In genomic region chr6:170296746-170297576, GRCh38 we compare ENCODE assay signal across 1 cellular context.
A peak's percentile ranks its signal among the peaks of the same experiment; 100 is the strongest.
TF ChIP-seq lines count a peak whose summit lies in the region.

No MANE protein-coding gene starts in this region.

TF ChIP-seq in GM12878, 131 proteins besides CTCF, POLR2A, EP300 and RAD21:
- TF ChIP-seq SUZ12 (IDR thresholded peaks at IDR 0.05; ENCODE audit: unreplicated experiment) (peak; percentile 82), ZBED1 (IDR thresholded peaks at IDR 0.05; ENCODE audit: borderline replicate concordance) (no peak), EGR1 (IDR thresholded peaks at IDR 0.05; ENCODE audit: borderline replicate concordance in 1 of 2, low read depth in 2 of 2, low read length in 2 of 2) (0 out of 3 replicates have a peak, but pooled peaks of 1 of the 2 experiments have one; percentile 21)
